8 cellular contexts compared by ENCODE assay signal in the genomic region with DNA sequence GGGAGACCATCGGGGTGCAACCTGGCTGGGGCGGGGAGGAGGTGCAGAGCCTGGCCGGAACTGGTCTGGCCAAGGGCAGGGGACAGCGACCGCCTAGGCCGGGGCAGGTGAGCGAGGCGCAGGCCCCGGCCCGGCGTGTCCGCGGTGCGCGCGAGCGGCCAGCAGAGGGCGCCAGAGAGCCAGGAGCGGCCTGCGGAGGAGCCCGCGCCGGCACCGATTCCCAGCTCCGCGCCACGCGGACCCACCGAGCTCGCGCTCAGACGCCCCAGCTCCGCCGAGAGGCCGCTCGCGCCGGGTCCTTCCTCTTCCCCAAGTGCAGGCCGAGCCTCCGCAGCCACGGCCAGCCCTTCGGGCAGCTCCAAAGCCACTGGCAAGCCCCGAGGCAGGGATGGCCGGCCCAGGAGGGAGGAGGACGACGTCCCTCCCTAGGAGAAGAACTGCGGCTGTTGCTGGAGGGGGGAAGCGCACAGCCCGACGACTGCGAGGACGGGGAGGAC.
DNase-seq lines count a peak whose midpoint lies in the region; ATAC-seq and TF ChIP-seq lines count a peak whose summit lies in the region.
"Not testable (repeated sequence)": the region's sequence is repeated elsewhere in the genome, so short reads cannot be mapped to it uniquely, and the experiment has no call there.

No MANE protein-coding gene starts in this region.

- peak; percentile 52 for ATAC-seq in stimulated activated naive CD8-positive, alpha-beta T cell treated with anti-CD3 and anti-CD28 coated beads, Interleukin-15, amount 100 ng/mL, for 72 hours

- not testable (repeated sequence) for H3K27ac Mint-ChIP-seq in Caco-2 (ENCODE audit: unreplicated experiment); stimulated activated naive CD8-positive, alpha-beta T cell treated with anti-CD3 and anti-CD28 coated beads, Interleukin-15, amount 100 ng/mL, for 72 hours

- H3K9ac ChIP-seq in HUES64 (ENCODE audit: low read depth, low read length), result peak overlapping the region; percentile 66; the same call in 1 of the 2 replicates

- TF ChIP-seq CTCF in Caco-2 (IDR thresholded peaks at IDR 0.05; ENCODE audit: insufficient read depth in 1 of 2, low read depth in 1 of 2, low read length in 1 of 2, severe bottlenecking in 1 of 2, unreplicated experiment in 1 of 2), result peak; percentile 27 to 69

- not testable (repeated sequence) for H3K27ac ChIP-seq in HUES64 (ENCODE audit: low read depth, low read length)

- peak overlapping the region; percentile 43 for H3K4me3 Mint-ChIP-seq in Caco-2 (ENCODE audit: unreplicated experiment)
- peak overlapping the region; percentile 42 to 66 for H3K4me3 Mint-ChIP-seq in stimulated activated naive CD8-positive, alpha-beta T cell treated with anti-CD3 and anti-CD28 coated beads, Interleukin-15, amount 100 ng/mL, for 72 hours

- not testable (repeated sequence) for H3K9me3 ChIP-seq in Caco-2; HUES64 (ENCODE audit: insufficient read depth, low read depth, low read length); iPS-18c (ENCODE audit: control insufficient read depth, insufficient read depth, low read length)

- CTCF ChIA-PET in Caco-2 (lab: Charles Lee), result interaction anchor here (1.0 kb wide), 1 partner anchor 102 kb away, joined by 5 read pairs; no protein-coding TSS in a partner anchor

- not testable (repeated sequence) for H3K36me3 Mint-ChIP-seq in Caco-2 (ENCODE audit: insufficient read depth, unreplicated experiment)

- WGBS in HUES64, result 41% methylated on average over 52 of the region's 52 CpGs

- not testable (repeated sequence) for H3K4me1 ChIP-seq in Caco-2; HUES64 (ENCODE audit: insufficient read depth, low read length)

- H3K27me3 Mint-ChIP-seq in Caco-2 (ENCODE audit: insufficient read depth, unreplicated experiment), result peaks cover 17% of the 10 kb centered on the region
- peaks cover 72% of the 10 kb centered on the region for H3K27me3 Mint-ChIP-seq in stimulated activated naive CD8-positive, alpha-beta T cell treated with anti-CD3 and anti-CD28 coated beads, Interleukin-15, amount 100 ng/mL, for 72 hours

- in situ Hi-C loops in SK-MEL-5 (cut with HindIII; ENCODE audit: low pct_unique_long_range_greater_than_20kb, low sequenced_read_pairs), result not testable (repeated sequence)

- intact Hi-C loops in Caco-2 (cut with micrococcal nuclease; ENCODE audit: unreplicated experiment), result loop anchor here (5.0 kb wide), 1 partner anchor 122 kb away; no protein-coding TSS in a partner anchor
- intact Hi-C loops in posterior vena cava (cut with DNase I), result not testable (repeated sequence)

- DNase-seq in Caco-2 (peak in 1 of 2 experiments; percentile 73), SK-MEL-5 (ENCODE audit: low read depth, low spot score) (peak; percentile 12), dermis blood vessel endothelial cell (peak; percentile 54), posterior vena cava (ENCODE audit: low spot score) (peak; percentile 86)
- peak; percentile 64 to 73 for DNase-seq in activated T-cell treated with anti-CD3 and anti-CD28 coated beads, Interleukin-2, amount 50 U/mL, for 48 hours
- peak; percentile 61 to 67 for DNase-seq in stimulated activated naive CD8-positive, alpha-beta T cell treated with anti-CD3 and anti-CD28 coated beads, Interleukin-15, amount 100 ng/mL, for 72 hours

- not testable (repeated sequence) for BruUV-seq in Caco-2 (replicated peaks; lab: Mats Ljungman, UMichigan)

- H3K4me1 Mint-ChIP-seq in Caco-2 (ENCODE audit: low read depth, unreplicated experiment), result not testable (repeated sequence)
- H3K4me1 Mint-ChIP-seq in stimulated activated naive CD8-positive, alpha-beta T cell treated with anti-CD3 and anti-CD28 coated beads, Interleukin-15, amount 100 ng/mL, for 72 hours, result peaks cover 14% of the 10 kb centered on the region

- POLR2A ChIA-PET in Caco-2 (lab: Charles Lee), result not testable (repeated sequence)

- not testable (repeated sequence) for H3K9me3 Mint-ChIP-seq in Caco-2 (ENCODE audit: unreplicated experiment); stimulated activated naive CD8-positive, alpha-beta T cell treated with anti-CD3 and anti-CD28 coated beads, Interleukin-15, amount 100 ng/mL, for 72 hours

- not testable (repeated sequence) for H3K27me3 ChIP-seq in Caco-2 (replicated peaks; ENCODE audit: control insufficient read depth, insufficient read depth, low read length)
- H3K27me3 ChIP-seq in HUES64 (ENCODE audit: insufficient read depth, low read length), result peaks cover 23% of the 10 kb centered on the region

- H3K4me3 ChIP-seq in Caco-2 (ENCODE audit: low read depth, low read length), result not testable (repeated sequence)
- H3K4me3 ChIP-seq in HUES64 (ENCODE audit: low read length), result peak overlapping the region; percentile 49
- H3K4me3 ChIP-seq in iPS-18c (ENCODE audit: insufficient read depth, low read depth, low read length), result peak overlapping the region; percentile 40

- H3K36me3 ChIP-seq in Caco-2 (ENCODE audit: control insufficient read depth, insufficient read depth, low read length); HUES64 (ENCODE audit: insufficient read depth, low read length): not testable (repeated sequence)
